23 cellular contexts compared by ENCODE assay signal in the genomic region with DNA sequence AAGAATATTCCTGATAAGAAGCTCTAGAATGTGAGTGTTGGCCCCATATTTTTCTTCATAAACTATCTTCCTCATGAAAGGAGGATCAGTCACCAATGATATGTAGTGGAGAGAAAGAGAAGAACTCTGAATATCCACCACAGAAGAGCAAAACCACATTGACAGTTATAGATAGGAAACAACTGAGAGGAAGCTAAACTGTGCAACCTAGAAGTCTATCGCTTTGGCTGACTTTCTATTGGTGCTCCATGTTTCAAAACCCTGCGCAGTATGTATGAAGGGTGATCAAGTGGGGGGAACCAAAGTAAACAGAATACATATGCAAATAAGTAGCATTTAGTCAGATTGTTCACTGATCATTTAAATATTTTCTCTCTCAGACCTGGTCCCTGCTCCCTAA. TPM values are rescaled to one million over a fixed set of nuclear protein-coding genes. Genes with fewer than 3 reads are reported as not detected.
A peak's percentile ranks its signal among the peaks of the same experiment; 100 is the strongest.
DNase-seq lines count a peak whose midpoint lies in the region; ATAC-seq and TF ChIP-seq lines count a peak whose summit lies in the region.
"Had no signal": no experiment of that assay in that cellular context is flagged by ENCODE, and none has a peak within 500 bp of the region (broad histone marks: within the 10 kb centered on the region; RNA-seq: fewer than 3 reads in every experiment).

No MANE protein-coding gene starts in this region.

- H3F3A ChIP-seq in Loucy (ENCODE audit: low read depth), result no peaks in the 10 kb centered on the region

- ATAC-seq in DND-41 (ENCODE audit: insufficient read depth, low read depth) (peak; percentile 95), memory B cell (ENCODE audit: low read depth) (peak; percentile 58)
- ATAC-seq: GM12878, left lung had no signal

- no peak overlapping the region for H3K4me3 Mint-ChIP-seq in memory B cell
- H3K4me3 Mint-ChIP-seq: activated naive CD8-positive, alpha-beta T cell; nephron progenitor cell had no signal

- 84 to 100% methylated on average over 2 of the region's 2 CpGs for WGBS in tibial nerve, 2 donors

- H3K9ac ChIP-seq in DND-41 (ENCODE audit: low read depth, low read length), result peak overlapping the region; percentile 16; the same call in 1 of the 2 replicates
- peak overlapping the region; percentile 47 for H3K9ac ChIP-seq in Loucy (ENCODE audit: low read depth, low read length, poor library complexity, severe bottlenecking)

- no peaks in the 10 kb centered on the region for H3K36me3 ChIP-seq in DND-41 (ENCODE audit: insufficient read depth, low read length)
- no peaks in the 10 kb centered on the region for H3K36me3 ChIP-seq in Loucy (ENCODE audit: insufficient read depth, low read length)
- no peaks in the 10 kb centered on the region for H3K36me3 ChIP-seq in tibial nerve
- H3K36me3 ChIP-seq: left lung, right lobe of liver had no signal

- H3K27ac ChIP-seq in DND-41 (ENCODE audit: low read length), result peak overlapping the region; percentile 79
- no peak overlapping the region for H3K27ac ChIP-seq in tibial nerve
- H3K27ac ChIP-seq: left lung had no signal

- H3K79me2 ChIP-seq in DND-41 (ENCODE audit: insufficient read depth, low read length) (no peaks in the 10 kb centered on the region), Loucy (ENCODE audit: insufficient read depth, low read length) (no peaks in the 10 kb centered on the region)

- H3K27me3 ChIP-seq in DND-41 (ENCODE audit: insufficient read depth, low read length, poor library complexity), result no peaks in the 10 kb centered on the region
- H3K27me3 ChIP-seq in Loucy (ENCODE audit: insufficient read depth, low read length, poor library complexity, severe bottlenecking), result no peaks in the 10 kb centered on the region
- H3K27me3 ChIP-seq in tibial nerve, result no peaks in the 10 kb centered on the region
- H3K27me3 ChIP-seq: left lung, right lobe of liver had no signal

- H2AFZ ChIP-seq in DND-41 (ENCODE audit: low read depth, low read length) (peak overlapping the region; percentile 35), Loucy (ENCODE audit: low read length) (peak overlapping the region; percentile 33; the same call in 1 of the 2 replicates)

- H3K4me1 ChIP-seq in DND-41 (ENCODE audit: insufficient read depth, low read length) (peaks cover 31% of the 10 kb centered on the region), Loucy (ENCODE audit: insufficient read depth, low read length, poor library complexity, severe bottlenecking) (peaks cover 34% of the 10 kb centered on the region), tibial nerve (peaks cover 0 to 17% (median 1%) of the 10 kb centered on the region in 4 donors)

- peaks cover 5% of the 10 kb centered on the region for H3K36me3 Mint-ChIP-seq in memory B cell

- no peak for TF ChIP-seq POLR2A in tibial nerve (IDR thresholded peaks at IDR 0.05)

- H3K9me2 ChIP-seq in Loucy (replicated peaks; ENCODE audit: low read depth, low read length), result no peaks in the 10 kb centered on the region

- peak overlapping the region; percentile 8; the same call in 1 of the 2 replicates for H3K4me2 ChIP-seq in DND-41 (ENCODE audit: insufficient read depth, low read length)
- peak overlapping the region; percentile 67 for H3K4me2 ChIP-seq in Loucy (ENCODE audit: low read depth, low read length, poor library complexity, severe bottlenecking)

- no peak overlapping the region for H3K4me3 ChIP-seq in DND-41 (ENCODE audit: low read depth in 1 of 2, low read length in 2 of 2)
- H3K4me3 ChIP-seq in Loucy (ENCODE audit: low read length, poor library complexity, severe bottlenecking), result peak overlapping the region; percentile 36
- H3K4me3 ChIP-seq in tibial nerve, result no peak overlapping the region
- H3K4me3 ChIP-seq: GM12878, left lung, right lobe of liver had no signal

- peaks cover 7% of the 10 kb centered on the region for H3K27me3 Mint-ChIP-seq in memory B cell

- H3K4me1 Mint-ChIP-seq in memory B cell, result peaks cover 14% of the 10 kb centered on the region

- TF ChIP-seq EP300 in tibial nerve (IDR thresholded peaks at IDR 0.05), result no peak

- no peak overlapping the region for H3K27ac Mint-ChIP-seq in memory B cell
- H3K27ac Mint-ChIP-seq: activated naive CD8-positive, alpha-beta T cell; activated T-helper 2 cell treated with anti-CD3 and anti-CD28 coated beads, Interferon-gamma antibody, Interleukin-2, Interleukin-4, amounts not matched to agents 10 μg/mL and 5 μg/mL and 100 μg/mL, durations not matched to agents 14 hours and 24 hours and 36 hours; nephron progenitor cell had no signal

- no peak for TF ChIP-seq CTCF in DND-41 (IDR thresholded peaks at IDR 0.05; ENCODE audit: borderline replicate concordance, extremely low read depth, low read length, poor library complexity, severe bottlenecking)
- no peak for TF ChIP-seq CTCF in Loucy (conservative IDR thresholded peaks at IDR 0.05; ENCODE audit: low read length)
- no peak for TF ChIP-seq CTCF in tibial nerve (IDR thresholded peaks at IDR 0.05)

- no peaks in the 10 kb centered on the region for H4K20me1 ChIP-seq in DND-41 (ENCODE audit: insufficient read depth, low read length)
- H4K20me1 ChIP-seq in Loucy (ENCODE audit: insufficient read depth, low read length, poor library complexity, severe bottlenecking), result no peaks in the 10 kb centered on the region

- H3K9me3 Mint-ChIP-seq in memory B cell, result no peaks in the 10 kb centered on the region

- H3K9me3 ChIP-seq in DND-41 (ENCODE audit: insufficient read depth, low read length, severe bottlenecking), result no peaks in the 10 kb centered on the region
- H3K9me3 ChIP-seq in Loucy (ENCODE audit: insufficient read depth, low read depth, low read length), result peaks cover 7% of the 10 kb centered on the region; the same call in 1 of the 2 replicates
- H3K9me3 ChIP-seq in tibial nerve, result no peaks in the 10 kb centered on the region
- H3K9me3 ChIP-seq: left lung, right lobe of liver had no signal

- DNase-seq in DND-41, result peak; percentile 36
- peak; percentile 8 for DNase-seq in OCI-M2 (lab: John Stamatoyannopoulos, UW; ENCODE audit: unreplicated experiment)
- DNase-seq in memory B cell (ENCODE audit: low spot score in 2 of 2), result no peak
- DNase-seq in DMS153 treated with DMSO at 0.1 percent for 48 hours (lab: John Stamatoyannopoulos, UW; ENCODE audit: unreplicated experiment), result no peak
- DNase-seq in tibial nerve (ENCODE audit: low spot score in 2 of 2), result no peak
- no peak for DNase-seq in DMS 273 treated with DMSO at 0.1 percent for 48 hours (lab: John Stamatoyannopoulos, UW)
- DNase-seq: activated CD4-positive, alpha-beta T cell treated with anti-CD3 and anti-CD28 coated beads, Interleukin-2, amount 50 U/mL, for 1 hour; effector CD4-positive, alpha-beta T cell; erythroblast; foreskin fibroblast; HCEC 1CT; left lung; NCI-H1092 treated with DMSO at 0.1 percent for 48 hours; NCI-H2029; NCI-H446; nephron progenitor cell; right lobe of liver; stimulated activated CD4-positive, alpha-beta T cell treated with anti-CD3 and anti-CD28 coated beads, Interleukin-15, amount 100 ng/mL, for 24 hours; stimulated activated CD8-positive, alpha-beta memory T cell treated with anti-CD3 and anti-CD28 coated beads, Interleukin-4, amount 100 ng/mL, for 48 hours had no signal

RNA-seq across cellular contexts. Expression of gene ZNF280D, which starts 41.0 kb away (rescaled TPM):
- total RNA-seq in tibial nerve, result 100 to 1,000 TPM in 1 of 4 donors, 10 to 100 TPM in 3; 60.6 to 107 (median 75.2) TPM

Comparison
In these comparisons a context has a peak if more than half of its experiments do, and no peak if none do; other contexts are left out.
1. DNase-seq: peak in DND-41 (single experiment) and OCI-M2 (single experiment); none in memory B cell (0 of 2), DMS153 treated with DMSO at 0.1 percent for 48 hours (single experiment), tibial nerve (0 of 2) and DMS 273 treated with DMSO at 0.1 percent for 48 hours (single experiment).